ENCODE assay signal across 9 cellular contexts in the genomic region with DNA sequence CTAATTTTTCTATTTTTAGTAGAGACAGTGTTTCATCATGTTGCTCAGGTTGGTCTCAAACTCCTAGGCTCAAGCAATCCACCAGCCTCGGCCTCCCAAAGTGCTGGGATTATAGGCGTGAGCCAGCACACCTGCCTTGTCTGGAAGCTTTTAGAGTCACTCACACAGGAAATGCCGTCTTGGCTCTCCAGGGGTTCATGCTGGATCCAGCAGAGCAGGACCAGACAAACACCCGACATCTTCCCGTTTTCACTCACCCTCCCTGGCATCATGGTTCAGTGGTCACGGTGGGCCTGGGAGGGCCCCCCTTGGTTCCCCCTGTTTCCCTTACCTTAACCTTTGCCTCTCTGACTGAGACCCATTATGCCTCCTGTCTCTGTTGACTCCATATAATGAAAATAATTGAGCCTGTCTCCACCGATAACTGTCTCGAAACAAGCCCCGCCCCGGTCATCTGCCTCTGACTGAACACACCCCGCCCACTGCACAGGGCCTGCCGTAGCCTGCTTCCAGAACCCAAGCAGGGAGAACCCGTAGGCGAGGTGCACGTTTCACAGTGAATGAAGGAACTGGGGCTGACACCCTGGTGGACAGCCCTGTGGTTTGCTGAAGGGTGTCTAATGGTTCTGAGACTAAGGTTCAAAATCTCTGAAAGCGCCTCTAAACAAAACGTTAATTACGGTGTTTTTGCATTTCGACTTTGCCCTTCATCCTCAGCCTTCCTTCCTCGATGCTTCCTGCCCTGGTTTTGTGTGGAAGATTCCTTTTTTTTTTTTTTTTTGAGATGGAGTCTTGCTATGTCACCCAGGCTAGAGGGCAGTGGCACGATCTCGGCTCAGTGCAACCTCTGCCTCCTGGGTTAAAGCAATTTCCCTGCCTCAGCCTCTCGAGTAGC. TPM values are rescaled to one million over a fixed set of nuclear protein-coding genes. Genes with fewer than 3 reads are reported as not detected.
A peak's percentile ranks its signal among the peaks of the same experiment; 100 is the strongest.
DNase-seq lines count a peak whose midpoint lies in the region; ATAC-seq and TF ChIP-seq lines count a peak whose summit lies in the region.
"Had no signal": no experiment of that assay in that cellular context is flagged by ENCODE, and none has a peak within 500 bp of the region (broad histone marks: within the 10 kb centered on the region; RNA-seq: fewer than 3 reads in every experiment).

No MANE protein-coding gene starts in this region.

- no peak overlapping the region for H3K27ac Mint-ChIP-seq in activated B cell treated with CpG ODN at 0.5 μM for 24 hours
- peak overlapping the region; percentile 34 for H3K27ac Mint-ChIP-seq in mesothelial cell of epicardium
- H3K27ac Mint-ChIP-seq: activated naive CD8-positive, alpha-beta T cell treated with anti-CD3 and anti-CD28 coated beads, Interleukin-2, amount 10 ng/mL, durations not matched to agents 7 days and 5 days had no signal

- POLR2A ChIA-PET in activated B cell treated with CpG ODN at 0.5 μM for 24 hours (lab: Charles Lee): no interaction called here

- no peak for DNase-seq in activated B cell treated with CpG ODN at 0.5 μM for 24 hours
- no peak for DNase-seq in mesothelial cell of epicardium (ENCODE audit: low spot score in 2 of 2, unreplicated experiment in 2 of 2)
- no peak for DNase-seq in T-helper 9 cell
- no peak for DNase-seq in ecto neural progenitor cell (ENCODE audit: low spot score)
- no peak for DNase-seq in activated CD4-positive, alpha-beta T cell treated with anti-CD3 and anti-CD28 coated beads, Interleukin-2, amount 50 U/mL, for 1 hour
- DNase-seq in NOMO-1 treated with DMSO at 0.1 percent for 48 hours (lab: John Stamatoyannopoulos, UW; ENCODE audit: unreplicated experiment): no peak
- DNase-seq: activated naive CD8-positive, alpha-beta T cell treated with anti-CD3 and anti-CD28 coated beads, Interleukin-2, amount 10 ng/mL, durations not matched to agents 7 days and 5 days had no signal

- no peaks in the 10 kb centered on the region for H3K9me3 Mint-ChIP-seq in activated B cell treated with CpG ODN at 0.5 μM for 24 hours
- no peaks in the 10 kb centered on the region for H3K9me3 Mint-ChIP-seq in mesothelial cell of epicardium
- H3K9me3 Mint-ChIP-seq: activated naive CD8-positive, alpha-beta T cell treated with anti-CD3 and anti-CD28 coated beads, Interleukin-2, amount 10 ng/mL, durations not matched to agents 7 days and 5 days had no signal

- no peak for TF ChIP-seq CTCF in activated B cell treated with CpG ODN at 0.5 μM for 24 hours (IDR thresholded peaks at IDR 0.05)
- TF ChIP-seq CTCF in mesothelial cell of epicardium (IDR thresholded peaks at IDR 0.05; ENCODE audit: unreplicated experiment): no peak

- H3K4me3 Mint-ChIP-seq in activated B cell treated with CpG ODN at 0.5 μM for 24 hours (peak overlapping the region; percentile 39), mesothelial cell of epicardium (no peak overlapping the region)
- H3K4me3 Mint-ChIP-seq: activated naive CD8-positive, alpha-beta T cell treated with anti-CD3 and anti-CD28 coated beads, Interleukin-2, amount 10 ng/mL, durations not matched to agents 7 days and 5 days had no signal

- peak; percentile 63 for ATAC-seq in GM18858 (IDR thresholded peaks at IDR 0.05; ENCODE audit: unreplicated experiment)
- peak; percentile 47 for ATAC-seq in HG03196 (IDR thresholded peaks at IDR 0.05; ENCODE audit: unreplicated experiment)
- peak; percentile 65 for ATAC-seq in activated B cell treated with CpG ODN at 0.5 μM for 24 hours (ENCODE audit: low read depth)

- H3K4me1 Mint-ChIP-seq in activated B cell treated with CpG ODN at 0.5 μM for 24 hours (peaks cover 34% of the 10 kb centered on the region), mesothelial cell of epicardium (peaks cover 26% of the 10 kb centered on the region)

- intact Hi-C loops in activated B cell treated with CpG ODN at 0.5 μM for 24 hours (cut with micrococcal nuclease): no loop called here

- CTCF ChIA-PET in activated B cell treated with CpG ODN at 0.5 μM for 24 hours (lab: Charles Lee): no interaction called here

- H3K27me3 Mint-ChIP-seq in activated B cell treated with CpG ODN at 0.5 μM for 24 hours (peaks cover 17% of the 10 kb centered on the region), mesothelial cell of epicardium (ENCODE audit: low read depth) (peaks cover 12% of the 10 kb centered on the region)

- H3K36me3 Mint-ChIP-seq in activated B cell treated with CpG ODN at 0.5 μM for 24 hours (ENCODE audit: low read depth) (no peaks in the 10 kb centered on the region), mesothelial cell of epicardium (no peaks in the 10 kb centered on the region)
- H3K36me3 Mint-ChIP-seq: activated naive CD8-positive, alpha-beta T cell treated with anti-CD3 and anti-CD28 coated beads, Interleukin-2, amount 10 ng/mL, durations not matched to agents 7 days and 5 days had no signal

RNA-seq across cellular contexts. Expression of a gene that starts 39.7 kb away (rescaled TPM):
- total RNA-seq in activated B cell treated with CpG ODN at 0.5 μM for 24 hours (not detected in 2 replicates), mesothelial cell of epicardium (21.3 to 21.5 TPM (median 21.4 TPM) in 3 replicates)

Comparison
In these comparisons a context has a peak if more than half of its experiments do, and no peak if none do; other contexts are left out.
1. RNA of a gene that starts 39.7 kb away (total RNA-seq): 21.3 to 21.5 TPM in mesothelial cell of epicardium; not detected in activated B cell treated with CpG ODN at 0.5 μM for 24 hours; every median in the first group is over 10 times any median in the second.
2. Peak in every context shown above with its lines, with median percentiles within 50 percentile points of each other: ATAC-seq.